1 cellular context compared by ENCODE assay signal in the genomic region with DNA sequence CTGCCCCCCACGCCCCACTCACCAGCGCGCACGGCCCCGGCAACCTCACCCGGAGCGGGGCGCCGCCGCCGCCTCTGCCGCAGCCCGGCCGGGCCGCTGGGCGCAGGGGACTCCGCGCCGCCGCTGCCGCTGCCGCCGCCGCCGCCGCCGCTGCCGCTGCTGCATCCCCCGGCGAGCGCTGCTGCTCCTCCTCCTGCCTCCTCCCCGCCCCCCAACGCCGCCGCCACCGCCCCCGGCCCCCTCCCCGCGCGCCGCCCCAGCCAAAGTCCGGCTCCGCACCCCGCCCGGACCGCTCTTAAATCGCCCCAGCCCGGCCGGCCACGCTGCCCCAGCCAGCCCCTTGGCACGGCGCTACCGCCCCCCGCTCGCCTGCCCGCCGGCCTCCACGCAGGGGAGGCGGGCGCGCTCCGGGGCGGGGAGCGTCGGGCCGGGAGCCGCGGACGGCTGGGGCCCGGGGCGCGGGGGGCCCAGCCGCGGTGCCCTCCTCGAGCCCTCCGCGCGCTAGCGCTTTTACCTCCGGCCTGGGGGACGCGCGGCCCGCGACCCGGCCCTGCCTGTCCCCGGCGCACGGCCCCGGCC.
TF ChIP-seq lines count a peak whose summit lies in the region.

Gene SULF2, minus strand, starts transcription at position 161 of the 579 bp plus-strand sequence. CDS start 28,118 bp downstream, outside the sequence.

TF ChIP-seq in IMR-90, 13 proteins besides CTCF, POLR2A, EP300 and RAD21 (continued from another document):
- no peak for TF ChIP-seq FOS (IDR thresholded peaks at IDR 0.05; ENCODE audit: low read depth, low read length)
- TF ChIP-seq CHD1 (IDR thresholded peaks at IDR 0.05; ENCODE audit: low read depth, low read length), result no peak
- no peak for TF ChIP-seq MXI1 (IDR thresholded peaks at IDR 0.05; ENCODE audit: borderline replicate concordance, low read depth, low read length)
TF ChIP-seq in IMR-90: peak in this region for 0.
